ENCODE assay signal across 15 cellular contexts in the genomic region with DNA sequence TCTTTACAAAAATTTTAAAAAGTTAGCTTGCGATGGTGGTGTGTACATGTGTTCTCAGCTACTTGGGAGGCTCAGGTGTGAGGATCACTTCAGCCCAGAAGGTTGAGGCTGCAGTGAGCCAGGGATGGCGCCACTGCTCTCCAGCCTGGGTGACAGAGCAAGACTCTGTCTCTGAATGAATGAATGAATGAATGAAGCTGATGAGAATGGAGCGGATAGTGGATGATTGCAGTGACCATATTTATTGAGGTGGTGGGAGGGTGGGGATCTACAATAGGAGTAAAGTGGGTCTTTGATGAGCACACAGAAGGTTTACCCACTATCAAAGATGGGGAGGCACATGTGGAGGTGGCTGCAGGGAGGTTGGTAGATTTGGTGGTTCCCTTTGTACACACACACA.
"Had no signal": no experiment of that assay in that cellular context is flagged by ENCODE, and none has a peak within 500 bp of the region (broad histone marks: within the 10 kb centered on the region; RNA-seq: fewer than 3 reads in every experiment).

No MANE protein-coding gene starts in this region.

- H3K4me3 Mint-ChIP-seq: activated naive CD4-positive, alpha-beta T cell treated with anti-CD3 and anti-CD28 coated beads, Interleukin-2, amount 10 ng/mL, durations not matched to agents 7 days and 5 days; stimulated activated naive CD8-positive, alpha-beta T cell treated with anti-CD3 and anti-CD28 coated beads, Interleukin-15, Interleukin-2, amounts not matched to agents 100 ng/mL and 50 ng/mL, for 24 hours had no signal

- H3K9me3 Mint-ChIP-seq: activated naive CD4-positive, alpha-beta T cell treated with anti-CD3 and anti-CD28 coated beads, Interleukin-2, amount 10 ng/mL, durations not matched to agents 7 days and 5 days; activated T-helper 2 cell treated with anti-CD3 and anti-CD28 coated beads, Interferon-gamma antibody, Interleukin-2, Interleukin-4, amounts not matched to agents 10 μg/mL and 5 μg/mL and 100 μg/mL, durations not matched to agents 14 hours and 24 hours and 36 hours; stimulated activated naive CD8-positive, alpha-beta T cell treated with anti-CD3 and anti-CD28 coated beads, Interleukin-15, Interleukin-2, amounts not matched to agents 100 ng/mL and 50 ng/mL, for 24 hours had no signal

- H3K36me3 Mint-ChIP-seq: activated naive CD4-positive, alpha-beta T cell treated with anti-CD3 and anti-CD28 coated beads, Interleukin-2, amount 10 ng/mL, durations not matched to agents 7 days and 5 days had no signal

- H3K27ac Mint-ChIP-seq: activated naive CD4-positive, alpha-beta T cell treated with anti-CD3 and anti-CD28 coated beads, Interleukin-2, amount 10 ng/mL, durations not matched to agents 7 days and 5 days; activated T-helper 2 cell treated with anti-CD3 and anti-CD28 coated beads, Interferon-gamma antibody, Interleukin-2, Interleukin-4, amounts not matched to agents 10 μg/mL and 5 μg/mL and 100 μg/mL, durations not matched to agents 14 hours and 24 hours and 36 hours had no signal

- H3K27me3 ChIP-seq: foreskin keratinocyte, upper lobe of right lung had no signal

- H3K9me3 ChIP-seq: upper lobe of right lung had no signal

- H3K27me3 Mint-ChIP-seq: activated naive CD4-positive, alpha-beta T cell treated with anti-CD3 and anti-CD28 coated beads, Interleukin-2, amount 10 ng/mL, durations not matched to agents 7 days and 5 days; stimulated activated naive CD8-positive, alpha-beta T cell treated with anti-CD3 and anti-CD28 coated beads, Interleukin-15, Interleukin-2, amounts not matched to agents 100 ng/mL and 50 ng/mL, for 24 hours had no signal

- H3K27ac ChIP-seq: foreskin keratinocyte, SK-N-MC, upper lobe of right lung had no signal

- H3K4me1 ChIP-seq: upper lobe of right lung had no signal

- H3K36me3 ChIP-seq: upper lobe of right lung had no signal

- ATAC-seq: upper lobe of right lung had no signal

- FAIRE-seq: colon, small intestine had no signal

- H3K4me3 ChIP-seq: SK-N-MC, upper lobe of right lung had no signal

- DNase-seq: activated CD4-positive, alpha-beta T cell treated with anti-CD3 and anti-CD28 coated beads, Interleukin-2, amount 50 U/mL, for 1 hour; activated CD4-positive, CD25-positive, alpha-beta regulatory T cell; activated naive CD4-positive, alpha-beta T cell treated with anti-CD3 and anti-CD28 coated beads, Interleukin-2, amount 10 ng/mL, durations not matched to agents 7 days and 5 days; effector CD4-positive, alpha-beta T cell; head of caudate nucleus; retina; small intestine; stimulated activated CD4-positive, alpha-beta T cell treated with anti-CD3 and anti-CD28 coated beads, Interleukin-4, amount 100 ng/mL, for 4 hours; stimulated activated CD8-positive, alpha-beta memory T cell treated with anti-CD3 and anti-CD28 coated beads, Interleukin-4, amount 100 ng/mL, for 48 hours; upper lobe of right lung had no signal
